Comparison of ENCODE assay signal across 11 cellular contexts in genomic region chr1:207993477-207994445, GRCh38.
DNase-seq lines count a peak whose midpoint lies in the region; ATAC-seq and TF ChIP-seq lines count a peak whose summit lies in the region.
"Had no signal": no experiment of that assay in that cellular context is flagged by ENCODE, and none has a peak within 500 bp of the region (broad histone marks: within the 10 kb centered on the region; RNA-seq: fewer than 3 reads in every experiment).

No MANE protein-coding gene starts in this region.

- H3K36me3 ChIP-seq in mesenchymal stem cell (ENCODE audit: control insufficient read depth in 1 of 2, insufficient read depth in 2 of 2, low read depth in 1 of 2, low read length in 2 of 2) (no peaks in the 10 kb centered on the region), gastrocnemius medialis (no peaks in the 10 kb centered on the region)

- TF ChIP-seq RAD21 in Ishikawa (IDR thresholded peaks at IDR 0.05; ENCODE audit: low read depth) = peak; percentile 50

- H2BK120ac ChIP-seq in mesenchymal stem cell (ENCODE audit: low read depth, low read length) = no peak overlapping the region

- no peak overlapping the region for H3K4ac ChIP-seq in mesenchymal stem cell (ENCODE audit: low read depth in 1 of 2, low read length in 2 of 2)

- no peak overlapping the region for H3K4me2 ChIP-seq in mesenchymal stem cell (ENCODE audit: low read length, poor library complexity, severe bottlenecking)

- ATAC-seq in gastrocnemius medialis = no peak

- H3K9ac ChIP-seq in mesenchymal stem cell (ENCODE audit: low read length) = no peak overlapping the region

- no peak for TF ChIP-seq POLR2A in gastrocnemius medialis (IDR thresholded peaks at IDR 0.05)

- DNase-seq in EL (peak; percentile 15), astrocyte of the hippocampus (ENCODE audit: low read depth, low spot score) (peak; percentile 20), mesenchymal stem cell (peak; percentile 5), NCI-H226 (no peak), mucosa of gallbladder (ENCODE audit: low spot score) (no peak), gastrocnemius medialis (no peak), NCI-H2227 treated with DMSO at 0.1 percent for 48 hours (lab: John Stamatoyannopoulos, UW) (no peak)
- DNase-seq: activated CD4-positive, CD25-positive, alpha-beta regulatory T cell; NCI-H2171; stimulated activated CD4-positive, alpha-beta T cell treated with anti-CD3 and anti-CD28 coated beads, Interleukin-4, amount 100 ng/mL, for 24 hours had no signal

- no peak overlapping the region for H2BK15ac ChIP-seq in mesenchymal stem cell (ENCODE audit: low read depth, poor library complexity, severe bottlenecking)

- H4K91ac ChIP-seq in mesenchymal stem cell (ENCODE audit: low read length) = no peak overlapping the region

- H3K27me3 ChIP-seq in mesenchymal stem cell (ENCODE audit: control insufficient read depth in 1 of 2, insufficient read depth in 1 of 2, low read length in 2 of 2) = peaks cover 15 to 38% of the 10 kb centered on the region in 2 experiments
- peaks cover 0 to 3% (median 0%) of the 10 kb centered on the region in 3 donors for H3K27me3 ChIP-seq in gastrocnemius medialis

- in situ Hi-C loops in gastrocnemius medialis (cut with MboI; ENCODE audit: low sequenced_read_pairs in 4 of 4) = no loop called here

- H2AFZ ChIP-seq in mesenchymal stem cell (ENCODE audit: low read depth, low read length) = no peak overlapping the region

- H3K4me3 ChIP-seq in mesenchymal stem cell (ENCODE audit: insufficient read depth in 1 of 2, low read depth in 1 of 2, low read length in 2 of 2) (no peak overlapping the region), gastrocnemius medialis (no peak overlapping the region)

- no peak for TF ChIP-seq EP300 in Ishikawa (IDR thresholded peaks at IDR 0.05; ENCODE audit: borderline replicate concordance)

- 75% methylated on average over 5 of the region's 5 CpGs for WGBS in mesenchymal stem cell

- H2BK5ac ChIP-seq in mesenchymal stem cell (ENCODE audit: low read depth, low read length, poor library complexity, severe bottlenecking) = no peak overlapping the region

- H3K79me1 ChIP-seq in mesenchymal stem cell (replicated peaks; ENCODE audit: low read length, poor library complexity, severe bottlenecking) = no peaks in the 10 kb centered on the region

- no peak for TF ChIP-seq CTCF in gastrocnemius medialis (IDR thresholded peaks at IDR 0.05 in 4 of 5, conservative IDR thresholded peaks at IDR 0.05 in 1 of 5)

- no peak overlapping the region for H2AK5ac ChIP-seq in mesenchymal stem cell (ENCODE audit: low read length, severe bottlenecking)

- no peak overlapping the region for H3K23ac ChIP-seq in mesenchymal stem cell (ENCODE audit: low read length in 2 of 2)

- no peak overlapping the region for H3K14ac ChIP-seq in mesenchymal stem cell (ENCODE audit: low read length in 2 of 2)

- intact Hi-C loops in gastrocnemius medialis (cut with DNase I; ENCODE audit: low total_unique reads) = no loop called here

- H3K27ac ChIP-seq in mesenchymal stem cell (ENCODE audit: low read length, poor library complexity, severe bottlenecking) (no peak overlapping the region), gastrocnemius medialis (no peak overlapping the region)

- H3K9me3 ChIP-seq in mesenchymal stem cell (ENCODE audit: control insufficient read depth, low read length) (no peaks in the 10 kb centered on the region), gastrocnemius medialis (no peaks in the 10 kb centered on the region)

- no peak overlapping the region for H4K8ac ChIP-seq in mesenchymal stem cell (ENCODE audit: low read length)

- no peak overlapping the region for H2BK12ac ChIP-seq in mesenchymal stem cell (ENCODE audit: low read length in 2 of 2)

- H3K4me1 ChIP-seq in mesenchymal stem cell (ENCODE audit: control insufficient read depth, insufficient read depth, low read depth, low read length) = no peaks in the 10 kb centered on the region
- H3K4me1 ChIP-seq in gastrocnemius medialis = peaks cover 0 to 4% of the 10 kb centered on the region in 2 donors

- no peak overlapping the region for H3K18ac ChIP-seq in mesenchymal stem cell (ENCODE audit: low read depth in 1 of 2, low read length in 2 of 2)

TF ChIP-seq in Ishikawa, 13 proteins besides CTCF, POLR2A, EP300 and RAD21:
- TF ChIP-seq CEBPB (IDR thresholded peaks at IDR 0.05) (no peak), TCF12 (IDR thresholded peaks at IDR 0.05; ENCODE audit: low read depth) (no peak), TAF1 (IDR thresholded peaks at IDR 0.05; ENCODE audit: low read depth) (no peak), MAX (IDR thresholded peaks at IDR 0.05) (no peak), TEAD4 (IDR thresholded peaks at IDR 0.05) (no peak), NFIC (IDR thresholded peaks at IDR 0.05) (no peak), ZBTB7A (IDR thresholded peaks at IDR 0.05; ENCODE audit: low read depth) (no peak), REST (IDR thresholded peaks at IDR 0.05; ENCODE audit: low read depth) (no peak), FOXM1 (IDR thresholded peaks at IDR 0.05; ENCODE audit: borderline replicate concordance, low read depth) (no peak), EGR1 (IDR thresholded peaks at IDR 0.05) (no peak)
- TF ChIP-seq, protein P1, sequence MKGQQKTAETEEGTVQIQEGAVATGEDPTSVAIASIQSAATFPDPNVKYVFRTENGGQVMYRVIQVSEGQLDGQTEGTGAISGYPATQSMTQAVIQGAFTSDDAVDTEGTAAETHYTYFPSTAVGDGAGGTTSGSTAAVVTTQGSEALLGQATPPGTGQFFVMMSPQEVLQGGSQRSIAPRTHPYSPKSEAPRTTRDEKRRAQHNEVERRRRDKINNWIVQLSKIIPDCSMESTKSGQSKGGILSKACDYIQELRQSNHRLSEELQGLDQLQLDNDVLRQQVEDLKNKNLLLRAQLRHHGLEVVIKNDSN (IDR thresholded peaks at IDR 0.05) = no peak

Comparison
In these comparisons a context has a peak if more than half of its experiments do, and no peak if none do; other contexts are left out.
1. DNase-seq: peak in EL (single experiment), astrocyte of the hippocampus (single experiment) and mesenchymal stem cell (single experiment); none in NCI-H226 (single experiment), mucosa of gallbladder (single experiment), gastrocnemius medialis (0 of 2) and NCI-H2227 treated with DMSO at 0.1 percent for 48 hours (single experiment).